ENCODE assay signal across 1 cellular context in the genomic region with DNA sequence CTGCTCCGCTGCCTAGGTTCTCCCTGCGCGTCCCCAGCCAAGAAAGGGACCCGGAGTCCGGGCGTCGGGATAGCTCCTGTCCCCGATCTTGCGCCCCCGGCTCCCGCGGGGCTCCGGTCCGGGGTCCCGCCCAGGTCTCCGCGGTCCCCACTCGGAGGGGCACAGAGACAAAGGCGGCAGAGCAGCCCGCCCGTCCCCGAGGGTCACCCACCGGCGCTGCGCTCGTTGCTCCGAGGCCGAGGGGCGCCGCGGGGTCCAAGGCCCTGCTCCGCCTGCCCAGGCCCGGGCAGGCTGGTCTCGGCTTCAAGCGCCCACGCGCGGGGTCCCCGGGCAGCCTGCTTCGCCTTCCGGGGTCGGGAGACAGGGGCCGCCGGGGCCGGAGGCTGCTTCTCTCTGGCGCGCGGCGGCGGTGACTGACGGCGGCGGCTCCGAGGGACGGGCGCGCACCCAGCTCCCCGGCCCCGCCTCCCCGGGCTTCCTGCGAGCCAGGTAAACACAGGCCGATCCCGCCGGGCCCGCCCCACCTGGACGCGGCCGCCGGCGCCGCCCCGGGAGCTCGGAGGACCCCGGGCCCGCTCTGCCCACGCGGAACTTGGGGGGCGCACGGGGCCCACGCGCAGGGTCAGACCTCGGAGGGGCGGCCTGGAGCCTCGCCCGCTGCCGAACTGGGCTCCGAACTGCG.
A peak's percentile ranks its signal among the peaks of the same experiment; 100 is the strongest.
TF ChIP-seq lines count a peak whose summit lies in the region.

Gene MBP (minus strand): TSS at position 415 of the 682 bp plus-strand sequence. CDS start 27,522 bp downstream, outside the sequence.

TF ChIP-seq in HepG2, 621 proteins besides CTCF, POLR2A, EP300 and RAD21 (continued from another document and continues in another):
- TF ChIP-seq ZNF282 (IDR thresholded peaks at IDR 0.05; ENCODE audit: partially characterized antibody): no peak
- no peak for TF ChIP-seq NFYB (CRISPR knock-in tag; IDR thresholded peaks at IDR 0.05)
- no peak for TF ChIP-seq ZNF253 (CRISPR knock-in tag; IDR thresholded peaks at IDR 0.05; ENCODE audit: borderline replicate concordance)
- peak; percentile 46; the same call in 1 of the 2 replicates for TF ChIP-seq UBTF (CRISPR knock-in tag; IDR thresholded peaks at IDR 0.05)
- TF ChIP-seq ZNF770 (CRISPR knock-in tag; IDR thresholded peaks at IDR 0.05): peak; percentile 59
- peak; percentile 62; the same call in 1 of the 2 replicates for TF ChIP-seq ZBTB14 (CRISPR knock-in tag; IDR thresholded peaks at IDR 0.05)
- peak; percentile 43; the same call in 1 of the 2 replicates for TF ChIP-seq SALL1 (CRISPR knock-in tag; IDR thresholded peaks at IDR 0.05)
- 0 out of 2 replicates have a peak, but pooled peaks have one; percentile 60 for TF ChIP-seq ZNF138 (CRISPR knock-in tag; IDR thresholded peaks at IDR 0.05; ENCODE audit: low read depth)
- TF ChIP-seq ZNF121 (CRISPR knock-in tag; IDR thresholded peaks at IDR 0.05): peak; percentile 91
- TF ChIP-seq ZNF749 (CRISPR knock-in tag; IDR thresholded peaks at IDR 0.05; ENCODE audit: borderline replicate concordance): 0 out of 2 replicates have a peak, but pooled peaks have one; percentile 36
- peak; percentile 65; the same call in 1 of the 2 replicates for TF ChIP-seq KLF12 (CRISPR knock-in tag; IDR thresholded peaks at IDR 0.05; ENCODE audit: borderline replicate concordance)
- TF ChIP-seq ZNF777 (CRISPR knock-in tag; IDR thresholded peaks at IDR 0.05): peak; percentile 76; the same call in 1 of the 2 replicates
- TF ChIP-seq FOXC1 (CRISPR knock-in tag; IDR thresholded peaks at IDR 0.05; ENCODE audit: borderline replicate concordance): 0 out of 2 replicates have a peak, but pooled peaks have one; percentile 29
- TF ChIP-seq GMEB2 (CRISPR knock-in tag; IDR thresholded peaks at IDR 0.05; ENCODE audit: low read depth): no peak
- TF ChIP-seq TFDP2 (CRISPR knock-in tag; IDR thresholded peaks at IDR 0.05): 0 out of 2 replicates have a peak, but pooled peaks have one; percentile 3
- TF ChIP-seq, protein P1, sequence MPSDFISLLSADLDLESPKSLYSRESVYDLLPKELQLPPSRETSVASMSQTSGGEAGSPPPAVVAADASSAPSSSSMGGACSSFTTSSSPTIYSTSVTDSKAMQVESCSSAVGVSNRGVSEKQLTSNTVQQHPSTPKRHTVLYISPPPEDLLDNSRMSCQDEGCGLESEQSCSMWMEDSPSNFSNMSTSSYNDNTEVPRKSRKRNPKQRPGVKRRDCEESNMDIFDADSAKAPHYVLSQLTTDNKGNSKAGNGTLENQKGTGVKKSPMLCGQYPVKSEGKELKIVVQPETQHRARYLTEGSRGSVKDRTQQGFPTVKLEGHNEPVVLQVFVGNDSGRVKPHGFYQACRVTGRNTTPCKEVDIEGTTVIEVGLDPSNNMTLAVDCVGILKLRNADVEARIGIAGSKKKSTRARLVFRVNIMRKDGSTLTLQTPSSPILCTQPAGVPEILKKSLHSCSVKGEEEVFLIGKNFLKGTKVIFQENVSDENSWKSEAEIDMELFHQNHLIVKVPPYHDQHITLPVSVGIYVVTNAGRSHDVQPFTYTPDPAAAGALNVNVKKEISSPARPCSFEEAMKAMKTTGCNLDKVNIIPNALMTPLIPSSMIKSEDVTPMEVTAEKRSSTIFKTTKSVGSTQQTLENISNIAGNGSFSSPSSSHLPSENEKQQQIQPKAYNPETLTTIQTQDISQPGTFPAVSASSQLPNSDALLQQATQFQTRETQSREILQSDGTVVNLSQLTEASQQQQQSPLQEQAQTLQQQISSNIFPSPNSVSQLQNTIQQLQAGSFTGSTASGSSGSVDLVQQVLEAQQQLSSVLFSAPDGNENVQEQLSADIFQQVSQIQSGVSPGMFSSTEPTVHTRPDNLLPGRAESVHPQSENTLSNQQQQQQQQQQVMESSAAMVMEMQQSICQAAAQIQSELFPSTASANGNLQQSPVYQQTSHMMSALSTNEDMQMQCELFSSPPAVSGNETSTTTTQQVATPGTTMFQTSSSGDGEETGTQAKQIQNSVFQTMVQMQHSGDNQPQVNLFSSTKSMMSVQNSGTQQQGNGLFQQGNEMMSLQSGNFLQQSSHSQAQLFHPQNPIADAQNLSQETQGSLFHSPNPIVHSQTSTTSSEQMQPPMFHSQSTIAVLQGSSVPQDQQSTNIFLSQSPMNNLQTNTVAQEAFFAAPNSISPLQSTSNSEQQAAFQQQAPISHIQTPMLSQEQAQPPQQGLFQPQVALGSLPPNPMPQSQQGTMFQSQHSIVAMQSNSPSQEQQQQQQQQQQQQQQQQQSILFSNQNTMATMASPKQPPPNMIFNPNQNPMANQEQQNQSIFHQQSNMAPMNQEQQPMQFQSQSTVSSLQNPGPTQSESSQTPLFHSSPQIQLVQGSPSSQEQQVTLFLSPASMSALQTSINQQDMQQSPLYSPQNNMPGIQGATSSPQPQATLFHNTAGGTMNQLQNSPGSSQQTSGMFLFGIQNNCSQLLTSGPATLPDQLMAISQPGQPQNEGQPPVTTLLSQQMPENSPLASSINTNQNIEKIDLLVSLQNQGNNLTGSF (CRISPR knock-in tag; IDR thresholded peaks at IDR 0.05): no peak
- 0 out of 2 replicates have a peak, but pooled peaks have one; percentile 25 for TF ChIP-seq ZNF713 (CRISPR knock-in tag; IDR thresholded peaks at IDR 0.05)
- no peak for TF ChIP-seq ZC3H4 (CRISPR knock-in tag; IDR thresholded peaks at IDR 0.05; ENCODE audit: borderline replicate concordance)
- TF ChIP-seq CENPT (CRISPR knock-in tag; IDR thresholded peaks at IDR 0.05; ENCODE audit: low read depth): no peak
- no peak for TF ChIP-seq CEBPB (IDR thresholded peaks at IDR 0.05; ENCODE audit: borderline replicate concordance, low read depth, low read length)
- no peak for TF ChIP-seq RAD51 (IDR thresholded peaks at IDR 0.05; ENCODE audit: borderline replicate concordance)
- peak; percentile 82; the same call in 1 of the 2 replicates for TF ChIP-seq MTF2 (CRISPR knock-in tag; IDR thresholded peaks at IDR 0.05; ENCODE audit: borderline replicate concordance)
- TF ChIP-seq KLF11 (CRISPR knock-in tag; IDR thresholded peaks at IDR 0.05): no peak
- peak; percentile 9 for TF ChIP-seq SKI (IDR thresholded peaks at IDR 0.05; ENCODE audit: partially characterized antibody)
- TF ChIP-seq ELF3 (CRISPR knock-in tag; IDR thresholded peaks at IDR 0.05): peak; percentile 30; the same call in 1 of the 2 replicates
- TF ChIP-seq BCL6 (CRISPR knock-in tag; IDR thresholded peaks at IDR 0.05): peak; percentile 42; the same call in 1 of the 2 replicates
- TF ChIP-seq, protein P2, sequence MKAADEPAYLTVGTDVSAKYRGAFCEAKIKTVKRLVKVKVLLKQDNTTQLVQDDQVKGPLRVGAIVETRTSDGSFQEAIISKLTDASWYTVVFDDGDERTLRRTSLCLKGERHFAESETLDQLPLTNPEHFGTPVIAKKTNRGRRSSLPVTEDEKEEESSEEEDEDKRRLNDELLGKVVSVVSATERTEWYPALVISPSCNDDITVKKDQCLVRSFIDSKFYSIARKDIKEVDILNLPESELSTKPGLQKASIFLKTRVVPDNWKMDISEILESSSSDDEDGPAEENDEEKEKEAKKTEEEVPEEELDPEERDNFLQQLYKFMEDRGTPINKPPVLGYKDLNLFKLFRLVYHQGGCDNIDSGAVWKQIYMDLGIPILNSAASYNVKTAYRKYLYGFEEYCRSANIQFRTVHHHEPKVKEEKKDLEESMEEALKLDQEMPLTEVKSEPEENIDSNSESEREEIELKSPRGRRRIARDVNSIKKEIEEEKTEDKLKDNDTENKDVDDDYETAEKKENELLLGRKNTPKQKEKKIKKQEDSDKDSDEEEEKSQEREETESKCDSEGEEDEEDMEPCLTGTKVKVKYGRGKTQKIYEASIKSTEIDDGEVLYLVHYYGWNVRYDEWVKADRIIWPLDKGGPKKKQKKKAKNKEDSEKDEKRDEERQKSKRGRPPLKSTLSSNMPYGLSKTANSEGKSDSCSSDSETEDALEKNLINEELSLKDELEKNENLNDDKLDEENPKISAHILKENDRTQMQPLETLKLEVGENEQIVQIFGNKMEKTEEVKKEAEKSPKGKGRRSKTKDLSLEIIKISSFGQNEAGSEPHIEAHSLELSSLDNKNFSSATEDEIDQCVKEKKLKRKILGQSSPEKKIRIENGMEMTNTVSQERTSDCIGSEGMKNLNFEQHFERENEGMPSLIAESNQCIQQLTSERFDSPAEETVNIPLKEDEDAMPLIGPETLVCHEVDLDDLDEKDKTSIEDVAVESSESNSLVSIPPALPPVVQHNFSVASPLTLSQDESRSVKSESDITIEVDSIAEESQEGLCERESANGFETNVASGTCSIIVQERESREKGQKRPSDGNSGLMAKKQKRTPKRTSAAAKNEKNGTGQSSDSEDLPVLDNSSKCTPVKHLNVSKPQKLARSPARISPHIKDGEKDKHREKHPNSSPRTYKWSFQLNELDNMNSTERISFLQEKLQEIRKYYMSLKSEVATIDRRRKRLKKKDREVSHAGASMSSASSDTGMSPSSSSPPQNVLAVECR (CRISPR knock-in tag; IDR thresholded peaks at IDR 0.05; ENCODE audit: borderline replicate concordance): peak; percentile 61; the same call in 1 of the 2 replicates
- TF ChIP-seq CAMTA2 (CRISPR knock-in tag; IDR thresholded peaks at IDR 0.05; ENCODE audit: borderline replicate concordance): 0 out of 2 replicates have a peak, but pooled peaks have one; percentile 1
- 0 out of 2 replicates have a peak, but pooled peaks have one; percentile 28 for TF ChIP-seq SMAD1 (CRISPR knock-in tag; IDR thresholded peaks at IDR 0.05; ENCODE audit: borderline replicate concordance, low read depth)
- TF ChIP-seq SP5 (CRISPR knock-in tag; IDR thresholded peaks at IDR 0.05; ENCODE audit: borderline replicate concordance, low read depth): no peak
- peak; percentile 92 for TF ChIP-seq ZNF768 (CRISPR knock-in tag; IDR thresholded peaks at IDR 0.05)
- no peak; the same call in 1 of the 2 replicates for TF ChIP-seq TAF1 (CRISPR knock-in tag; IDR thresholded peaks at IDR 0.05)
